33 cellular contexts compared by ENCODE assay signal in the genomic region with DNA sequence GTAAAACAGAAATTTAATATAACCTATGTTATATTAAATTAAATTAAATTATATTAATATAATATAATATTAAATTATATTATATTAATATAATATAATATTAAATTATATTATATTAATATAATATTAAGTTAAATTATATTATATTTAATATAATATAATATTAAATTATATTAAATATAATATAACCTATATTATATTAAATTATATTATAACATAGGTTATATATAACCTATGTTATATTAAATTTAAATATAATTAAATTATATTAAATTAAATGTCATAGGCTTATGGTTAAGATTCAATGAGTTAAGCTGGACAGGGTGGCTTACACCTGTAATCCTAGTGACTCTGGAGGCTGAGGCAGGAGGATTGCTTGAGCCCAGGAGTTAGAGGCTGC.
"Had no signal": no experiment of that assay in that cellular context is flagged by ENCODE, and none has a peak within 500 bp of the region (broad histone marks: within the 10 kb centered on the region; RNA-seq: fewer than 3 reads in every experiment).

No MANE protein-coding gene starts in this region.

- H3K4me3 ChIP-seq: esophagus squamous epithelium, gastrocnemius medialis, heart left ventricle had no signal

- H3K4me1 Mint-ChIP-seq: activated CD4-positive, alpha-beta memory T cell treated with anti-CD3 and anti-CD28 coated beads, Interleukin-2, amount 10 ng/mL, durations not matched to agents 7 days and 5 days; activated CD4-positive, alpha-beta T cell treated with anti-CD3 and anti-CD28 coated beads, Interleukin-2, amount 10 ng/mL, durations not matched to agents 7 days and 5 days; activated naive CD4-positive, alpha-beta T cell treated with anti-CD3 and anti-CD28 coated beads, Interleukin-2, amount 10 ng/mL, durations not matched to agents 7 days and 5 days; activated naive CD8-positive, alpha-beta T cell treated with anti-CD3 and anti-CD28 coated beads, Interleukin-2, amount 10 ng/mL, durations not matched to agents 7 days and 5 days; central memory CD8-positive, alpha-beta T cell; T-helper 17 cell had no signal

- DNase-seq: activated CD4-positive, alpha-beta memory T cell treated with anti-CD3 and anti-CD28 coated beads, Interleukin-2, amount 10 ng/mL, durations not matched to agents 7 days and 5 days; activated CD4-positive, alpha-beta T cell treated with anti-CD3 and anti-CD28 coated beads for 1 hour; activated CD4-positive, alpha-beta T cell treated with anti-CD3 and anti-CD28 coated beads for 4 hours; activated CD4-positive, alpha-beta T cell treated with anti-CD3 and anti-CD28 coated beads, Interleukin-2, amount 10 ng/mL, durations not matched to agents 7 days and 5 days; activated CD4-positive, alpha-beta T cell treated with anti-CD3 and anti-CD28 coated beads, Interleukin-2, amount 50 U/mL, for 4 hours; activated CD8-positive, alpha-beta memory T cell treated with anti-CD3 and anti-CD28 coated beads, Interleukin-2, amount 50 U/mL, for 48 hours; activated gamma-delta T cell; activated naive CD4-positive, alpha-beta T cell; activated naive CD4-positive, alpha-beta T cell treated with anti-CD3 and anti-CD28 coated beads, Interleukin-2, amount 10 ng/mL, durations not matched to agents 7 days and 5 days; activated naive CD8-positive, alpha-beta T cell treated with anti-CD3 and anti-CD28 coated beads, Interleukin-2, amount 10 ng/mL, durations not matched to agents 7 days and 5 days; activated T-cell treated with anti-CD3 and anti-CD28 coated beads for 4 hours; activated T-cell treated with anti-CD3 and anti-CD28 coated beads, Interleukin-2, amount 50 U/mL, for 24 hours; activated T-cell treated with anti-CD3 and anti-CD28 coated beads, Interleukin-2, amount 50 U/mL, for 72 hours; anterior cingulate cortex; brain microvascular endothelial cell; cortex of kidney; dermis blood vessel endothelial cell; effector CD4-positive, alpha-beta T cell; effector memory CD8-positive, alpha-beta T cell; esophagus squamous epithelium; gastrocnemius medialis; glutamatergic neuron; heart left ventricle; T-helper 1 cell; T-helper 17 cell; T1000 had no signal

- H3K27me3 ChIP-seq: brain microvascular endothelial cell, gastrocnemius medialis, heart left ventricle had no signal

- FAIRE-seq: astrocyte, bronchial epithelial cell, endothelial cell of umbilical vein had no signal

- H3K27ac Mint-ChIP-seq: activated CD4-positive, alpha-beta memory T cell treated with anti-CD3 and anti-CD28 coated beads, Interleukin-2, amount 10 ng/mL, durations not matched to agents 7 days and 5 days; activated CD4-positive, alpha-beta T cell treated with anti-CD3 and anti-CD28 coated beads, Interleukin-2, amount 10 ng/mL, durations not matched to agents 7 days and 5 days; activated naive CD4-positive, alpha-beta T cell treated with anti-CD3 and anti-CD28 coated beads, Interleukin-2, amount 10 ng/mL, durations not matched to agents 7 days and 5 days; activated naive CD4-positive, alpha-beta T cell treated with anti-CD3 and anti-CD28 coated beads, Interleukin-2, amount 50 U/mL, for 72 hours; activated naive CD8-positive, alpha-beta T cell treated with anti-CD3 and anti-CD28 coated beads, Interleukin-2, amount 10 ng/mL, durations not matched to agents 7 days and 5 days; activated T-cell treated with anti-CD3 and anti-CD28 coated beads, Interleukin-2, amount 50 U/mL, for 24 hours; activated T-cell treated with anti-CD3 and anti-CD28 coated beads, Interleukin-2, amount 50 U/mL, for 72 hours; effector memory CD8-positive, alpha-beta T cell; T-helper 17 cell; T-helper 2 cell treated with Interferon-gamma antibody and Interleukin-4, amounts not matched to agents 5 μg/mL and 100 μg/mL, for 36 hours had no signal

- H3K36me3 ChIP-seq: brain microvascular endothelial cell, esophagus squamous epithelium, gastrocnemius medialis, heart left ventricle had no signal

- H3K4me1 ChIP-seq: esophagus squamous epithelium, gastrocnemius medialis had no signal

- ATAC-seq: activated naive CD4-positive, alpha-beta T cell treated with anti-CD3 and anti-CD28 coated beads, Interleukin-2, amount 50 U/mL, for 72 hours; activated T-cell treated with anti-CD3 and anti-CD28 coated beads, Interleukin-2, amount 50 U/mL, for 72 hours; effector memory CD8-positive, alpha-beta T cell; gastrocnemius medialis; heart left ventricle; T-helper 17 cell had no signal

- H3K36me3 Mint-ChIP-seq: activated naive CD4-positive, alpha-beta T cell treated with anti-CD3 and anti-CD28 coated beads, Interleukin-2, amount 10 ng/mL, durations not matched to agents 7 days and 5 days; activated naive CD4-positive, alpha-beta T cell treated with anti-CD3 and anti-CD28 coated beads, Interleukin-2, amount 50 U/mL, for 72 hours; activated naive CD8-positive, alpha-beta T cell treated with anti-CD3 and anti-CD28 coated beads, Interleukin-2, amount 10 ng/mL, durations not matched to agents 7 days and 5 days had no signal

- H3K27ac ChIP-seq: brain microvascular endothelial cell, epithelial cell of prostate, esophagus squamous epithelium, gastrocnemius medialis, heart left ventricle had no signal

- H3K9me3 ChIP-seq: esophagus squamous epithelium, gastrocnemius medialis, heart left ventricle had no signal

- H3K4me3 Mint-ChIP-seq: activated CD4-positive, alpha-beta memory T cell treated with anti-CD3 and anti-CD28 coated beads, Interleukin-2, amount 10 ng/mL, durations not matched to agents 7 days and 5 days; activated CD4-positive, alpha-beta T cell treated with anti-CD3 and anti-CD28 coated beads, Interleukin-2, amount 10 ng/mL, durations not matched to agents 7 days and 5 days; activated naive CD4-positive, alpha-beta T cell treated with anti-CD3 and anti-CD28 coated beads, Interleukin-2, amount 10 ng/mL, durations not matched to agents 7 days and 5 days; activated naive CD8-positive, alpha-beta T cell treated with anti-CD3 and anti-CD28 coated beads, Interleukin-2, amount 10 ng/mL, durations not matched to agents 7 days and 5 days; activated T-cell treated with anti-CD3 and anti-CD28 coated beads, Interleukin-2, amount 50 U/mL, for 24 hours; activated T-cell treated with anti-CD3 and anti-CD28 coated beads, Interleukin-2, amount 50 U/mL, for 72 hours; central memory CD8-positive, alpha-beta T cell; effector memory CD8-positive, alpha-beta T cell; T-helper 17 cell; T-helper 2 cell treated with Interferon-gamma antibody and Interleukin-4, amounts not matched to agents 5 μg/mL and 100 μg/mL, for 36 hours had no signal

- H3K9me3 Mint-ChIP-seq: activated CD4-positive, alpha-beta memory T cell treated with anti-CD3 and anti-CD28 coated beads, Interleukin-2, amount 10 ng/mL, durations not matched to agents 7 days and 5 days; activated CD4-positive, alpha-beta T cell treated with anti-CD3 and anti-CD28 coated beads, Interleukin-2, amount 10 ng/mL, durations not matched to agents 7 days and 5 days; activated naive CD4-positive, alpha-beta T cell treated with anti-CD3 and anti-CD28 coated beads, Interleukin-2, amount 10 ng/mL, durations not matched to agents 7 days and 5 days; activated naive CD4-positive, alpha-beta T cell treated with anti-CD3 and anti-CD28 coated beads, Interleukin-2, amount 50 U/mL, for 72 hours; activated naive CD8-positive, alpha-beta T cell treated with anti-CD3 and anti-CD28 coated beads, Interleukin-2, amount 10 ng/mL, durations not matched to agents 7 days and 5 days; activated T-cell treated with anti-CD3 and anti-CD28 coated beads, Interleukin-2, amount 50 U/mL, for 24 hours; activated T-cell treated with anti-CD3 and anti-CD28 coated beads, Interleukin-2, amount 50 U/mL, for 72 hours; central memory CD8-positive, alpha-beta T cell; effector memory CD8-positive, alpha-beta T cell; T-helper 2 cell treated with Interferon-gamma antibody and Interleukin-4, amounts not matched to agents 5 μg/mL and 100 μg/mL, for 36 hours had no signal
